ENCODE assay signal across 8 cellular contexts in the genomic region with DNA sequence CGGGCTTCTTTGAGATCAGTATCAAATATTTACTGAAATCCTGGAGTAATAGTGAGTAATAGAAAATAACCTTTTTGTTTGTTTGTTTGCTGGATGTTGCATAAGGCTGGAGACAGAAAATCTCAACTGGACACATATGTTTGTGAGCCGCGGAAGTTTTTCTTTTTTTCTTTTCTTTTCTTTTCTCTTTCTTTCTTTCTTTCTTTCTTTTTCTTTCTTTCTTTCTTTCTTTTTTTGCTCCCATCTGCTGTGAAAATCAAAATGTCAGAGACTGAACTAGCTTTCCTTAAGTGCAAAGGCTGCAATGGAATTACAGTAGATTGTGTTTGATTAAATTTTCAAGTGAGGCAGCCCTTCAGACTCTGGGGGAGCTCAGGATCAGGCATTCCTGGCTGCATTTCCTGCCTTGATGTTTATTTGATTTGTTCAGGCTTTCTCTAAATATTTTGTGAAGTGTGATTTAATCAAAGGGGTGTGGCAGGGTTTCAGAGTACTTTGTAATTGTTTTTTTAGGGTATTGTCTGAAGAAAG.
DNase-seq lines count a peak whose midpoint lies in the region; ATAC-seq and TF ChIP-seq lines count a peak whose summit lies in the region.

No MANE protein-coding gene starts in this region.

- TF ChIP-seq CTCF in DND-41 (IDR thresholded peaks at IDR 0.05; ENCODE audit: borderline replicate concordance, extremely low read depth, low read length, poor library complexity, severe bottlenecking) = no peak
- TF ChIP-seq CTCF in neutrophil (IDR thresholded peaks at IDR 0.05) = no peak
- no peak for TF ChIP-seq CTCF in RWPE1 (conservative IDR thresholded peaks at IDR 0.05; ENCODE audit: low read depth)

- POLR2A ChIA-PET in RWPE1 (lab: Yijun Ruan, JAX; ENCODE audit: low non-redundant PET) = no interaction called here

- H2AFZ ChIP-seq in DND-41 (ENCODE audit: low read depth, low read length) = no peak overlapping the region

- H3K27ac ChIP-seq in DND-41 (ENCODE audit: low read length) (no peak overlapping the region), neutrophil (peak overlapping the region; percentile 91), RWPE1 (no peak overlapping the region)

- H3K9ac ChIP-seq in DND-41 (ENCODE audit: low read depth, low read length) (no peak overlapping the region), endocrine pancreas (ENCODE audit: control insufficient read depth, insufficient read depth, low read length) (peak overlapping the region; percentile 49)

- H4K20me1 ChIP-seq in DND-41 (ENCODE audit: insufficient read depth, low read length) = no peaks in the 10 kb centered on the region

- no peak for DNase-seq in DND-41
- peak; percentile 65 for DNase-seq in NCI-H748 treated with DMSO at 0.1 percent for 48 hours (lab: John Stamatoyannopoulos, UW)
- DNase-seq in stimulated activated CD4-positive, alpha-beta T cell treated with anti-CD3 and anti-CD28 coated beads, Interleukin-4, amount 100 ng/mL, for 1 hour = no peak
- DNase-seq in RWPE1 (ENCODE audit: low spot score) = no peak
- DNase-seq in islet precursor cell = no peak
- no peak for DNase-seq in SKM-1 (lab: John Stamatoyannopoulos, UW; ENCODE audit: unreplicated experiment)

- CTCF ChIA-PET in RWPE1 (lab: Yijun Ruan, JAX) = no interaction called here

- H3K4me3 ChIP-seq in DND-41 (ENCODE audit: low read depth in 1 of 2, low read length in 2 of 2) (peak overlapping the region in 1 of 2 experiments; percentile 48; a peak in 2 of 4 replicates), endocrine pancreas (ENCODE audit: control insufficient read depth, insufficient read depth, low read length) (peak overlapping the region; percentile 91), neutrophil (ENCODE audit: low read depth in 1 of 2, low read length in 1 of 2) (peak overlapping the region; percentile 73 to 76)

- H3K4me2 ChIP-seq in DND-41 (ENCODE audit: insufficient read depth, low read length) = peak overlapping the region; percentile 75

- H3K36me3 ChIP-seq in DND-41 (ENCODE audit: insufficient read depth, low read length) (no peaks in the 10 kb centered on the region), endocrine pancreas (ENCODE audit: control insufficient read depth, insufficient read depth, low read length) (no peaks in the 10 kb centered on the region), neutrophil (no peaks in the 10 kb centered on the region)

- H3K9me3 ChIP-seq in DND-41 (ENCODE audit: insufficient read depth, low read length, severe bottlenecking) = no peaks in the 10 kb centered on the region
- no peaks in the 10 kb centered on the region for H3K9me3 ChIP-seq in endocrine pancreas (ENCODE audit: control insufficient read depth, low read length)
- no peaks in the 10 kb centered on the region for H3K9me3 ChIP-seq in neutrophil

- H3K4me1 ChIP-seq in DND-41 (ENCODE audit: insufficient read depth, low read length) (peaks cover 12% of the 10 kb centered on the region), endocrine pancreas (ENCODE audit: control insufficient read depth, insufficient read depth, low read length) (peaks cover 17% of the 10 kb centered on the region), neutrophil (ENCODE audit: control insufficient read depth in 1 of 2, insufficient read depth in 1 of 2, low read depth in 1 of 2, low read length in 1 of 2) (peaks cover 60% of the 10 kb centered on the region in 2 experiments)

- no peak for ATAC-seq in DND-41 (ENCODE audit: insufficient read depth, low read depth)

- H3K27me3 ChIP-seq in DND-41 (ENCODE audit: insufficient read depth, low read length, poor library complexity) (peaks cover 50% of the 10 kb centered on the region), endocrine pancreas (ENCODE audit: control insufficient read depth, insufficient read depth, low read length) (no peaks in the 10 kb centered on the region), neutrophil (no peaks in the 10 kb centered on the region)

- H3K79me2 ChIP-seq in DND-41 (ENCODE audit: insufficient read depth, low read length) = no peaks in the 10 kb centered on the region
